Comparison of ENCODE assay signal across 8 cellular contexts in genomic region chr5:176365663-176366574, GRCh38. TPM values are rescaled to one million over a fixed set of nuclear protein-coding genes. Genes with fewer than 3 reads are reported as not detected.
DNase-seq lines count a peak whose midpoint lies in the region; ATAC-seq and TF ChIP-seq lines count a peak whose summit lies in the region.

No MANE protein-coding gene starts in this region.

- CTCF ChIA-PET in A673 (lab: Charles Lee): no interaction called here

- H3K9me2 ChIP-seq in MM.1S (replicated peaks; ENCODE audit: insufficient read depth, low read length): no peaks in the 10 kb centered on the region

- POLR2A ChIA-PET in A673 (lab: Charles Lee; ENCODE audit: low non-redundant PET): no interaction called here

- H3K4me3 ChIP-seq in A673 (ENCODE audit: low read depth, low read length, poor library complexity, severe bottlenecking) (peak overlapping the region; percentile 89), MM.1S (ENCODE audit: low read length) (no peak overlapping the region; the same call in 1 of the 2 replicates), ascending aorta (peak overlapping the region; percentile 80 to 95), iPS-11a (ENCODE audit: low read depth, low read length) (peak overlapping the region; percentile 65)

- no peak for TF ChIP-seq CTCF in A673 (conservative IDR thresholded peaks at IDR 0.05; ENCODE audit: low read depth, low read length)
- TF ChIP-seq CTCF in MM.1S (IDR thresholded peaks at IDR 0.05; ENCODE audit: low read length): no peak
- TF ChIP-seq CTCF in ascending aorta (IDR thresholded peaks at IDR 0.05): no peak

- no peak overlapping the region for H3K9ac ChIP-seq in MM.1S (ENCODE audit: low read length)

- H3K36me3 ChIP-seq in A673 (ENCODE audit: insufficient read depth, low read length, poor library complexity, severe bottlenecking) (peaks cover 4% of the 10 kb centered on the region), MM.1S (replicated peaks; ENCODE audit: insufficient read depth, low read length) (no peaks in the 10 kb centered on the region), ascending aorta (peaks cover 0 to 11% of the 10 kb centered on the region in 2 donors)

- no TSS peak for BruUV-seq in A673 (replicated peaks; lab: Mats Ljungman, UMichigan)

- no peaks in the 10 kb centered on the region; the same call in 1 of the 2 replicates for H3F3A ChIP-seq in MM.1S (ENCODE audit: insufficient read depth, low read length)

- H3K27ac ChIP-seq in A673 (ENCODE audit: low read depth, low read length, poor library complexity, severe bottlenecking): peak overlapping the region; percentile 71
- H3K27ac ChIP-seq in MM.1S (ENCODE audit: low read length): no peak overlapping the region
- peak overlapping the region; percentile 76 to 79 for H3K27ac ChIP-seq in ascending aorta

- H4K20me1 ChIP-seq in MM.1S (ENCODE audit: insufficient read depth, low read length): no peaks in the 10 kb centered on the region

- H3K4me1 ChIP-seq in A673 (ENCODE audit: insufficient read depth, low read length, poor library complexity, severe bottlenecking) (peaks cover 4% of the 10 kb centered on the region), MM.1S (ENCODE audit: low read length) (0 out of 2 replicates have a peak, but pooled peaks cover 5% of the 10 kb centered on the region), ascending aorta (peaks cover 0 to 8% of the 10 kb centered on the region in 2 donors)

- H3K27me3 ChIP-seq in A673 (replicated peaks; ENCODE audit: insufficient read depth, low read depth, low read length, poor library complexity): no peaks in the 10 kb centered on the region
- H3K27me3 ChIP-seq in MM.1S (replicated peaks; ENCODE audit: insufficient read depth, low read length): peaks cover 32% of the 10 kb centered on the region
- H3K27me3 ChIP-seq in ascending aorta: no peaks in the 10 kb centered on the region

- peak; percentile 18 for ATAC-seq in GM19035 (IDR thresholded peaks at IDR 0.05; ENCODE audit: unreplicated experiment)

- peaks cover 6% of the 10 kb centered on the region for H3K79me2 ChIP-seq in MM.1S (ENCODE audit: low read length)

- intact Hi-C loops in A673 (cut with micrococcal nuclease; ENCODE audit: unreplicated experiment) (no loop called here), ascending aorta (cut with DNase I) (loop anchor here (1.0 kb wide), 1 partner anchor 22 kb away; the partner anchor contains the start of genes HIGD2A and NOP16)

- H2AFZ ChIP-seq in MM.1S (ENCODE audit: low read length): no peak overlapping the region

- H3K4me2 ChIP-seq in MM.1S (ENCODE audit: low read depth, low read length): peak overlapping the region; percentile 59

- no peaks in the 10 kb centered on the region for H3K9me3 ChIP-seq in A673 (ENCODE audit: low read depth, low read length, poor library complexity, severe bottlenecking)
- no peaks in the 10 kb centered on the region for H3K9me3 ChIP-seq in MM.1S (replicated peaks; ENCODE audit: insufficient read depth, low read length)
- H3K9me3 ChIP-seq in ascending aorta: no peaks in the 10 kb centered on the region

- DNase-seq in A673 (ENCODE audit: low spot score): peak; percentile 43
- no peak for DNase-seq in MM.1S
- peak in 1 of 2 donors; percentile 71 for DNase-seq in ascending aorta (ENCODE audit: low spot score in 2 of 2)
- DNase-seq in retina: peak; percentile 81
- no peak for DNase-seq in COR-L47 (lab: John Stamatoyannopoulos, UW)
- DNase-seq in mesenteric fat pad (ENCODE audit: low spot score): no peak

RNA-seq across cellular contexts. Expression of gene ARL10, which starts 0.6 kb away (rescaled TPM):
- 13.6 and 15.8 TPM in 2 replicates for total RNA-seq in A673 (2021)
- 2.7 TPM for total RNA-seq in ascending aorta
- 4.4 TPM for total RNA-seq in mesenteric fat pad

RNA-seq across cellular contexts. Expression of gene KIAA1191, which starts 4.4 kb away (rescaled TPM):
- 99.3 and 102 TPM in 2 replicates for total RNA-seq in A673 (2021)
- 56.2 TPM for total RNA-seq in ascending aorta
- 65.9 TPM for total RNA-seq in mesenteric fat pad

RNA-seq across cellular contexts. Expression of gene NOP16, which starts 22.5 kb away (rescaled TPM):
- total RNA-seq in A673 (2021) (57.7 and 66.0 TPM in 2 replicates), ascending aorta (not detected), mesenteric fat pad (38.9 TPM)

RNA-seq across cellular contexts. Expression of gene HIGD2A, which starts 22.6 kb away (rescaled TPM):
- 80.3 and 81.7 TPM in 2 replicates for total RNA-seq in A673 (2021)
- total RNA-seq in ascending aorta: 36.7 TPM
- total RNA-seq in mesenteric fat pad: 107 TPM

RNA-seq across cellular contexts. Expression of gene CLTB, which starts 50.4 kb away (rescaled TPM):
- total RNA-seq in A673 (2021) (48.9 and 61.8 TPM in 2 replicates), ascending aorta (189 TPM), mesenteric fat pad (84.7 TPM)

Comparison
In these comparisons a context has a peak if more than half of its experiments do, and no peak if none do; other contexts are left out.
1. DNase-seq: peak in A673 (single experiment) and retina (single experiment); none in MM.1S (single experiment), COR-L47 (single experiment) and mesenteric fat pad (single experiment).
2. RNA of gene NOP16, which starts 22.5 kb away (total RNA-seq): 57.7 to 66.0 TPM in A673 and 38.9 TPM in mesenteric fat pad (single experiment); not detected in ascending aorta (single experiment); every median in the first group is over 10 times any median in the second.